ENCODE assay signal across 22 cellular contexts in genomic region chr15:77853008-77853328, GRCh38.
"Had no signal": no experiment of that assay in that cellular context is flagged by ENCODE, and none has a peak within 500 bp of the region (broad histone marks: within the 10 kb centered on the region; RNA-seq: fewer than 3 reads in every experiment).

No MANE protein-coding gene starts in this region.

- H3K27me3 ChIP-seq: ascending aorta, body of pancreas had no signal

- H3K27ac Mint-ChIP-seq: activated CD8-positive, alpha-beta T cell treated with anti-CD3 and anti-CD28 coated beads for 36 hours; activated naive CD4-positive, alpha-beta T cell treated with anti-CD3 and anti-CD28 coated beads, Interleukin-2, amount 50 U/mL, for 24 hours; activated T-cell treated with anti-CD3 and anti-CD28 coated beads, Interleukin-2, amount 50 U/mL, for 72 hours; activated T-helper 2 cell treated with anti-CD3 and anti-CD28 coated beads, Interferon-gamma antibody, Interleukin-2, Interleukin-4, amounts not matched to agents 10 μg/mL and 5 μg/mL and 100 μg/mL, durations not matched to agents 14 hours and 24 hours and 36 hours had no signal

- H3K4me3 ChIP-seq: ascending aorta, body of pancreas had no signal

- H3K36me3 ChIP-seq: ascending aorta had no signal

- H3K4me1 ChIP-seq: ascending aorta, body of pancreas had no signal

- ATAC-seq: activated CD8-positive, alpha-beta T cell treated with anti-CD3 and anti-CD28 coated beads for 36 hours; activated T-cell treated with anti-CD3 and anti-CD28 coated beads, Interleukin-2, amount 50 U/mL, for 72 hours; body of pancreas; Right ventricle myocardium inferior had no signal

- H3K4me1 Mint-ChIP-seq: activated naive CD4-positive, alpha-beta T cell treated with anti-CD3 and anti-CD28 coated beads, Interleukin-2, amount 50 U/mL, for 24 hours had no signal

- H3K4me3 Mint-ChIP-seq: activated CD8-positive, alpha-beta T cell treated with anti-CD3 and anti-CD28 coated beads for 36 hours; activated naive CD4-positive, alpha-beta T cell treated with anti-CD3 and anti-CD28 coated beads, Interleukin-2, amount 50 U/mL, for 24 hours; activated T-cell treated with anti-CD3 and anti-CD28 coated beads, Interleukin-2, amount 50 U/mL, for 72 hours had no signal

- H3K4me2 ChIP-seq: KMS-11, SK-N-SH had no signal

- H3K9me3 ChIP-seq: ascending aorta, body of pancreas had no signal

- H3K9me3 Mint-ChIP-seq: activated naive CD4-positive, alpha-beta T cell treated with anti-CD3 and anti-CD28 coated beads, Interleukin-2, amount 50 U/mL, for 24 hours; activated T-cell treated with anti-CD3 and anti-CD28 coated beads, Interleukin-2, amount 50 U/mL, for 72 hours had no signal

- DNase-seq: activated CD4-positive, alpha-beta T cell treated with anti-CD3 and anti-CD28 coated beads for 4 hours; activated CD8-positive, alpha-beta T cell treated with anti-CD3 and anti-CD28 coated beads for 36 hours; activated gamma-delta T cell treated with Interleukin-2 at 50 U/mL for 16 hours; activated T-cell treated with anti-CD3 and anti-CD28 coated beads, Interleukin-2, amount 50 U/mL, for 72 hours; central memory CD4-positive, alpha-beta T cell; MV-4-11; NCI-H1105; NCI-H146; NCI-H1930; NCI-H345; NCI-H510A; NCI-H526 treated with DMSO at 0.1 percent for 48 hours; NCI-H82; RPMI8226; SK-N-SH; T-helper 1 cell had no signal

- H3K9ac ChIP-seq: KMS-11, SK-N-SH had no signal

- H3K27ac ChIP-seq: ascending aorta, body of pancreas, KMS-11 had no signal
